Comparison of ENCODE assay signal across 1 cellular context in the genomic region with DNA sequence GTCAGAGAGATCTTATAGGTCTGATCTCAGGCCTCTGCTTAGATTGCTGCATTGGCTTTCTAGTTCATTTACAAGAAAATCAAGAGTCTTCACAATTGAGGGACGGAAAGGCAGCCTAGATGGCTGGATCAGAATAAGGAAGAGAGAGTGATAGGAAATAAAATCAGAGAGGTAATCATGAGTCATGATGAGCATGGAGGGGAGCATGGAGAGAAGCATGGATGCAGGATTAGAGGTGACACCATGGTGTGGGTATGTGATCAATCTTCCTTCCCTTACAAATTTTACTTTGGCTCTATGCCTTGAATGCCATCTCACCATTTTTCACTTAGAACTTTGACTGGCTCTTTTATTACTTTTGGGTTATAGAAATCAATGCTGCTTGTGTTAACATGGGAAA.
TF ChIP-seq lines count a peak whose summit lies in the region.

No MANE protein-coding gene starts in this region.

TF ChIP-seq in IMR-90, 13 proteins besides CTCF, POLR2A, EP300 and RAD21:
- TF ChIP-seq ELK1 (IDR thresholded peaks at IDR 0.05; ENCODE audit: borderline replicate concordance, low read depth, low read length) (no peak), MAZ (IDR thresholded peaks at IDR 0.05; ENCODE audit: borderline replicate concordance, low read depth, low read length) (no peak), FOS (IDR thresholded peaks at IDR 0.05; ENCODE audit: low read depth, low read length) (0 out of 2 replicates have a peak, but pooled peaks have one; percentile 14), CEBPB (IDR thresholded peaks at IDR 0.05; ENCODE audit: low read depth, low read length) (no peak), MAFK (IDR thresholded peaks at IDR 0.05; ENCODE audit: low read depth, low read length) (no peak), NFE2L2 (IDR thresholded peaks at IDR 0.05; ENCODE audit: low read depth, low read length) (peak; percentile 34; the same call in 1 of the 2 replicates), MXI1 (IDR thresholded peaks at IDR 0.05; ENCODE audit: borderline replicate concordance, low read depth, low read length) (peak; percentile 45; the same call in 1 of the 2 replicates), SMC3 (IDR thresholded peaks at IDR 0.05; ENCODE audit: low read depth, low read length) (no peak)
TF ChIP-seq in IMR-90: peak in this region for 3.
